9 cellular contexts compared by ENCODE assay signal in the genomic region with DNA sequence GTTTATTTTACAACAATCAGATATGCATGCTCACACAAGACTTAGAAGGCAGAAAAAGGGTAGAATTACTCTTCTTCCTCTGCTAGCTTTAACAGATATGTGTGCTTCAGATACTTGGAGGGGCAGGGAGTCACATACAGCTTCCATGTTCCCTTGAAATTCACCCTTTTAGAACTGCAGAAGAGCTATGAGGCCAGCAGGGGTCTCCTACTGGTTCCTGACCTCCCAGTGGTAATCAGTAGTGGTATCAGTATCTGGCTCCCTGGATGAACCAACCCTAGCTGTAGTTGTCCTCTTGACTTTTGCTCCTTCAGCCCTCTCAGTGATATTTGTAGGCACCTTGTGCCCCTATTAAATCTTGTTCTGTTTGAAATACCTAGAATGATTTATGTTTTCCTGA.
DNase-seq lines count a peak whose midpoint lies in the region; ATAC-seq, FAIRE-seq and TF ChIP-seq lines count a peak whose summit lies in the region.
"Had no signal": no experiment of that assay in that cellular context is flagged by ENCODE, and none has a peak within 500 bp of the region (broad histone marks: within the 10 kb centered on the region; RNA-seq: fewer than 3 reads in every experiment).

No MANE protein-coding gene starts in this region.

- H3K9me3 ChIP-seq in NT2/D1 (ENCODE audit: insufficient read depth, low read length): no peaks in the 10 kb centered on the region

- no peaks in the 10 kb centered on the region for H3K27me3 ChIP-seq in NT2/D1 (ENCODE audit: insufficient read depth, insufficient read length)
- H3K27me3 ChIP-seq: Peyer's patch had no signal

- H3K9ac ChIP-seq in NT2/D1 (ENCODE audit: insufficient read length, low read depth): no peak overlapping the region

- no peak for TF ChIP-seq POLR2A in erythroblast (IDR thresholded peaks at IDR 0.05; ENCODE audit: low read length)

- DNase-seq in AG08395 (ENCODE audit: low spot score) (peak; percentile 15), NT2/D1 (ENCODE audit: low read depth, low spot score) (peak; percentile 11), erythroblast (lab: John Stamatoyannopoulos, UW) (peak; percentile 44 to 45), GM19239 (ENCODE audit: insufficient read length, low spot score) (no peak), NCI-H187 (lab: John Stamatoyannopoulos, UW) (no peak)
- DNase-seq: Peyer's patch had no signal

- H3K36me3 ChIP-seq in NT2/D1 (ENCODE audit: insufficient read depth, insufficient read length, low read length): no peaks in the 10 kb centered on the region
- H3K36me3 ChIP-seq: Peyer's patch had no signal

- H3K4me1 ChIP-seq in NT2/D1 (ENCODE audit: insufficient read depth, insufficient read length): peaks cover 3% of the 10 kb centered on the region
- H3K4me1 ChIP-seq: Peyer's patch had no signal

- ATAC-seq in GM19467 (IDR thresholded peaks at IDR 0.05; ENCODE audit: unreplicated experiment) (peak; percentile 67), HG03097 (IDR thresholded peaks at IDR 0.05; ENCODE audit: low FRiP score, unreplicated experiment) (no peak), HG03039 (IDR thresholded peaks at IDR 0.05; ENCODE audit: unreplicated experiment) (no peak)

- H3K4me3 ChIP-seq in NT2/D1 (ENCODE audit: insufficient read length, low read depth): no peak overlapping the region
- H3K4me3 ChIP-seq: Peyer's patch had no signal

- no peak for FAIRE-seq in GM19239 (lab: Jason Lieb, UNC)

Comparison
In these comparisons a context has a peak if more than half of its experiments do, and no peak if none do; other contexts are left out.
1. DNase-seq: peak in AG08395 (single experiment), NT2/D1 (single experiment) and erythroblast (2 of 2); none in GM19239 (single experiment) and NCI-H187 (0 of 2).